Comparison of ENCODE assay signal across 7 cellular contexts in the genomic region with DNA sequence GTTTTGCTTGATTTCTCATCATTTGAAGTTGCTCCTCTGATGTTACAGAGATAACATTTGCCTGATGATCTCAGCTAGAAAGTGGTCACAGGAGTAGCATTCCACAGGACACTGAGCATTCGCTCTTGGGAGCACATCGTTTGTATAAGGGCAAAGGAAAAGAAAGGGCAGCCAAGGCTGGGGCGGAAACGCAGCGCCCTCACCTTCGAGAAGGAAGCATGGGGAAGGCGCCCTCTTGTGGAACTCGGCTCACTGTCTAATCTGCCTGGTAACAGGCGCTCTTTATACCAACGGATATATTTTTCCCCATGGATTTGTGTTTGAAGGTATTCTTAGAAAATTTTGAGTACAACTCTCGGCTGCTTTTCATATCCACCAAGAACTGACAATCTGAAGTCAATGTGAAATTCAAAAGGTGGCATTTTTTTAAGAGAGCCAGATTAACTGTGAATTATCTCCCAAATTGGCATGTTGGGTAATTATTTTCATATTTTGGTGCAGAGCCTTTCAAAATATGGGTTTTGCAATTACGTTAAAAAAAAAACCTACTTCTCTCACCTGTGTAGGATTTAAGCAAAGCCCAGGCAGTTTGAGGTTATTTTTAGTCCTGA.
DNase-seq lines count a peak whose midpoint lies in the region; ATAC-seq and TF ChIP-seq lines count a peak whose summit lies in the region.

No MANE protein-coding gene starts in this region.

- peak; percentile 91 for TF ChIP-seq CTCF in brain microvascular endothelial cell (IDR thresholded peaks at IDR 0.05; ENCODE audit: low read depth, low read length, missing control alignments)

- in situ Hi-C loops in brain microvascular endothelial cell (cut with HindIII; ENCODE audit: low pct_ligation_motif_present, low sequenced_read_pairs), result no loop called here

- DNase-seq in NCI-H2029 (lab: John Stamatoyannopoulos, UW) (peak; percentile 81), UCSD-AML1 (lab: John Stamatoyannopoulos, UW; ENCODE audit: unreplicated experiment) (peak; percentile 63), brain microvascular endothelial cell (peak; percentile 83), iPS-NIHi7 (ENCODE audit: extremely low spot score) (peak; percentile 87)
- peak; percentile 71 for DNase-seq in stimulated activated CD4-positive, alpha-beta T cell treated with anti-CD3 and anti-CD28 coated beads, Interleukin-12 subunit alpha, Interleukin-12 subunit beta, amount 100 ng/mL, for 4 hours

- ATAC-seq in GM18499 (IDR thresholded peaks at IDR 0.05; ENCODE audit: insufficient read depth, unreplicated experiment), result peak; percentile 75
- peak; percentile 77 for ATAC-seq in HG02884 (IDR thresholded peaks at IDR 0.05; ENCODE audit: unreplicated experiment)

- no peaks in the 10 kb centered on the region for H3K36me3 ChIP-seq in brain microvascular endothelial cell (replicated peaks)

- H3K27ac ChIP-seq in brain microvascular endothelial cell, result no peak overlapping the region

- no peaks in the 10 kb centered on the region for H3K27me3 ChIP-seq in brain microvascular endothelial cell (replicated peaks)

- H3K4me3 ChIP-seq in brain microvascular endothelial cell (ENCODE audit: low read depth, low read length), result no peak overlapping the region
